In genomic region chr17:30605523-30605922, GRCh38 we compare ENCODE assay signal across 29 cellular contexts.
"Had no signal": no experiment of that assay in that cellular context is flagged by ENCODE, and none has a peak within 500 bp of the region (broad histone marks: within the 10 kb centered on the region; RNA-seq: fewer than 3 reads in every experiment).

No MANE protein-coding gene starts in this region.

- H3K9me3 Mint-ChIP-seq: immature natural killer cell; naive B cell; natural killer cell; nephron progenitor cell; stimulated activated naive B cell treated with anti-CD40 and anti-IgM and Interleukin-4, amounts not matched to agents 10 μg/mL and 1 μg/mL and 100 μg/mL, for 72 hours had no signal

- H3K27ac ChIP-seq: left lung, lower lobe of right lung, right atrium auricular region, skin epidermis, stomach, testis, thyroid gland, transverse colon, upper lobe of right lung had no signal

- H3K9me3 ChIP-seq: left lung, lower lobe of right lung, right atrium auricular region, stomach, testis, thyroid gland, transverse colon, upper lobe of right lung had no signal

- H3K4me3 ChIP-seq: left lung, lower lobe of right lung, right atrium auricular region, skin epidermis, stomach, testis, thyroid gland, transverse colon, upper lobe of right lung had no signal

- FAIRE-seq: islet of Langerhans, kidney, urothelium cell line had no signal

- H3K27ac Mint-ChIP-seq: immature natural killer cell; natural killer cell; nephron progenitor cell; progenitor cell of endocrine pancreas; stimulated activated naive B cell treated with anti-CD40 and anti-IgM and Interleukin-4, amounts not matched to agents 10 μg/mL and 1 μg/mL and 100 μg/mL, for 72 hours had no signal

- H3K36me3 ChIP-seq: left lung, right atrium auricular region, thyroid gland, transverse colon, upper lobe of right lung had no signal

- DNase-seq: hippocampal formation; immature natural killer cell; kidney; left colon; left lung; lower lobe of right lung; mammary epithelial cell; mesenchymal stem cell; naive B cell; natural killer cell; nephron progenitor cell; nucleus accumbens; stimulated activated CD4-positive, alpha-beta T cell treated with anti-CD3 and anti-CD28 coated beads, Interleukin-12 subunit alpha, Interleukin-12 subunit beta, amount 100 ng/mL, for 4 hours; stimulated activated CD4-positive, alpha-beta T cell treated with anti-CD3 and anti-CD28 coated beads, Interleukin-15, amount 100 ng/mL, for 24 hours; stimulated activated CD4-positive, alpha-beta T cell treated with anti-CD3 and anti-CD28 coated beads, Interleukin-2, amount 100 ng/mL, for 24 hours; stimulated activated CD4-positive, alpha-beta T cell treated with anti-CD3 and anti-CD28 coated beads, Interleukin-4, amount 100 ng/mL, for 1 hour; stimulated activated naive B cell treated with anti-CD40 and anti-IgM and Interleukin-4, amounts not matched to agents 10 μg/mL and 1 μg/mL and 100 μg/mL, for 72 hours; stimulated activated naive CD8-positive, alpha-beta T cell treated with anti-CD3 and anti-CD28 coated beads, Interleukin-15, Interleukin-2, amounts not matched to agents 100 U/mL and 50 U/mL, for 24 hours; stomach; testis; thyroid gland; transverse colon; upper lobe of right lung had no signal

- H3K4me3 Mint-ChIP-seq: immature natural killer cell; nephron progenitor cell; stimulated activated naive B cell treated with anti-CD40 and anti-IgM and Interleukin-4, amounts not matched to agents 10 μg/mL and 1 μg/mL and 100 μg/mL, for 72 hours had no signal

- H3K27me3 Mint-ChIP-seq: naive B cell; progenitor cell of endocrine pancreas; stimulated activated naive B cell treated with anti-CD40 and anti-IgM and Interleukin-4, amounts not matched to agents 10 μg/mL and 1 μg/mL and 100 μg/mL, for 72 hours had no signal

- H3K36me3 Mint-ChIP-seq: immature natural killer cell, naive B cell, natural killer cell had no signal

- H3K27me3 ChIP-seq: left lung, right atrium auricular region, stomach, testis, thyroid gland, transverse colon, upper lobe of right lung had no signal

- ATAC-seq: left colon; left lung; lower lobe of right lung; natural killer cell; sciatic nerve; stimulated activated naive B cell treated with anti-CD40 and anti-IgM and Interleukin-4, amounts not matched to agents 10 μg/mL and 1 μg/mL and 100 μg/mL, for 72 hours; stimulated activated naive CD8-positive, alpha-beta T cell treated with anti-CD3 and anti-CD28 coated beads, Interleukin-15, Interleukin-2, amounts not matched to agents 100 U/mL and 50 U/mL, for 24 hours; upper lobe of right lung had no signal
